9 cellular contexts compared by ENCODE assay signal in the genomic region with DNA sequence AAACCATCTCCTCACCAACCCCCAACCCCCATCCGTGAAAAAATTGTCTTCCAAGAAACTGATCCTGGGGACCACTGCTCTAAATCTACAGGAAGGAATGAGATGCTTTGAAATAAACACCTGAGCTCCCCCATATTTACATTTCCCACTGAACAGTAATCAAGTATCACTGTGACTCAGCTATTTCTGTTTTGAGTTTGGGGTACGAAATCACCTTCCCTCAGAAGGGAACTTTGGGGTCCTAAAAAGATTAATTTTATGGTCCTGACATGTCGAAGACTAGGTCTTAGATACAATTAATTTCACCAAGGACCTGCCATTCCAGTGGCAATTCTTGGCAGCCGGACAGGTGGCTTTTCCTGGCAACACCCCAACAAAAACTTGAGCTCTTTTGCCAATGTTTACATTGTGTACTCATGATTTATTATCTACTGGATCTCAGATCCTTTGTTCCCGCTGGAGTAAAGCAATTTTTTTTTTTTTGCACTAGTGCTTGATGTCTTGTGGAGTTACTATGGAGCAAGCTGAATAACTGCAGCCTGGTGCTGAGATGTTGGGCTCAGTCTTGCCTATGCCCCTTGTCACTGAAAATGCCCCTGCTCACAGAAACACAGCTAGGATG. TPM values are rescaled to one million over a fixed set of nuclear protein-coding genes. Genes with fewer than 3 reads are reported as not detected.
DNase-seq lines count a peak whose midpoint lies in the region; ATAC-seq, FAIRE-seq and TF ChIP-seq lines count a peak whose summit lies in the region.
"Had no signal": no experiment of that assay in that cellular context is flagged by ENCODE, and none has a peak within 500 bp of the region (broad histone marks: within the 10 kb centered on the region; RNA-seq: fewer than 3 reads in every experiment).

No MANE protein-coding gene starts in this region.

- H3K9me3 Mint-ChIP-seq in activated CD8-positive, alpha-beta T cell treated with anti-CD3 and anti-CD28 coated beads, Interleukin-2, amount 10 ng/mL, durations not matched to agents 7 days and 5 days (ENCODE audit: insufficient read depth): peaks cover 3% of the 10 kb centered on the region
- H3K9me3 Mint-ChIP-seq: T-helper 1 cell treated with Interleukin-12 subunit alpha and Interleukin-12 subunit beta and Interleukin-4 antibody, amounts not matched to agents 30 μg/mL and 1 μg/mL, for 36 hours had no signal

- H4K20me1 ChIP-seq in HepG2 (ENCODE audit: insufficient read depth, low read length) (no peaks in the 10 kb centered on the region), MM.1S (ENCODE audit: insufficient read depth, low read length) (no peaks in the 10 kb centered on the region)

- H3K4me2 ChIP-seq in HepG2 (ENCODE audit: low read depth, low read length): no peak overlapping the region
- no peak overlapping the region for H3K4me2 ChIP-seq in MM.1S (ENCODE audit: low read depth, low read length)

- H3K4me1 ChIP-seq in HepG2 (ENCODE audit: insufficient read depth, low read length): 0 out of 2 replicates have a peak, but pooled peaks cover 6% of the 10 kb centered on the region
- H3K4me1 ChIP-seq in MM.1S (ENCODE audit: low read length): no peaks in the 10 kb centered on the region

- H3K4me1 Mint-ChIP-seq in activated CD8-positive, alpha-beta T cell treated with anti-CD3 and anti-CD28 coated beads, Interleukin-2, amount 10 ng/mL, durations not matched to agents 7 days and 5 days (ENCODE audit: low read depth): peaks cover 60% of the 10 kb centered on the region

- H3K4me3 ChIP-seq in HepG2 (replicated peaks in 1 of 3; ENCODE audit: insufficient read depth in 1 of 3, low read depth in 2 of 3, low read length in 3 of 3) (no peak overlapping the region), MM.1S (ENCODE audit: low read length) (no peak overlapping the region)

- CTCF ChIA-PET in activated CD8-positive, alpha-beta T cell treated with anti-CD3 and anti-CD28 coated beads, Interleukin-2, amount 10 ng/mL, durations not matched to agents 7 days and 5 days (lab: Charles Lee): interaction anchor here (0.8 to 1.5 kb wide), 5 partner anchors 10 to 276 kb away, joined by 3 to 4 read pairs (median 3); no protein-coding TSS in a partner anchor
- CTCF ChIA-PET in HepG2 (lab: Yijun Ruan, JAX; ENCODE audit: low intra/inter-chr PET ratio, low total read pairs): no interaction called here

- no peaks in the 10 kb centered on the region for H3F3A ChIP-seq in MM.1S (ENCODE audit: insufficient read depth, low read length)

- H3K9ac ChIP-seq in HepG2 (ENCODE audit: insufficient read depth, low read depth, low read length): no peak overlapping the region
- no peak overlapping the region for H3K9ac ChIP-seq in MM.1S (ENCODE audit: low read length)

- TF ChIP-seq EP300 in HepG2 (IDR thresholded peaks at IDR 0.05; ENCODE audit: low read depth in 2 of 2, low read length in 2 of 2) (no peak), HepG2 (CRISPR knock-in tag; IDR thresholded peaks at IDR 0.05; ENCODE audit: borderline replicate concordance) (no peak)

- H3K4me3 Mint-ChIP-seq in activated CD8-positive, alpha-beta T cell treated with anti-CD3 and anti-CD28 coated beads, Interleukin-2, amount 10 ng/mL, durations not matched to agents 7 days and 5 days: no peak overlapping the region
- H3K4me3 Mint-ChIP-seq: T-helper 1 cell treated with Interleukin-12 subunit alpha and Interleukin-12 subunit beta and Interleukin-4 antibody, amounts not matched to agents 30 μg/mL and 1 μg/mL, for 36 hours had no signal

- no peak for FAIRE-seq in HepG2 (lab: Jason Lieb, UNC)

- H2AFZ ChIP-seq in HepG2 (ENCODE audit: low read length): no peak overlapping the region
- no peak overlapping the region for H2AFZ ChIP-seq in MM.1S (ENCODE audit: low read length)

- BruUV-seq in HepG2 (replicated peaks; lab: Mats Ljungman, UMichigan): no TSS peak

- peaks cover 73% of the 10 kb centered on the region for H3K36me3 Mint-ChIP-seq in activated CD8-positive, alpha-beta T cell treated with anti-CD3 and anti-CD28 coated beads, Interleukin-2, amount 10 ng/mL, durations not matched to agents 7 days and 5 days (ENCODE audit: low read depth)

- H3K27me3 Mint-ChIP-seq in activated CD8-positive, alpha-beta T cell treated with anti-CD3 and anti-CD28 coated beads, Interleukin-2, amount 10 ng/mL, durations not matched to agents 7 days and 5 days (ENCODE audit: low read depth): no peaks in the 10 kb centered on the region

- H3K27ac ChIP-seq in C4-2B (peak overlapping the region; percentile 93), HepG2 (ENCODE audit: extremely low read length, insufficient read depth, low read length) (no peak overlapping the region), MM.1S (ENCODE audit: low read length) (no peak overlapping the region)

- no peak for ATAC-seq in activated CD8-positive, alpha-beta T cell treated with anti-CD3 and anti-CD28 coated beads, Interleukin-2, amount 10 ng/mL, durations not matched to agents 7 days and 5 days
- no peak for ATAC-seq in HepG2

- no peaks in the 10 kb centered on the region for H3K9me2 ChIP-seq in MM.1S (replicated peaks; ENCODE audit: insufficient read depth, low read length)

- no peaks in the 10 kb centered on the region for H3K79me2 ChIP-seq in HepG2 (ENCODE audit: insufficient read depth, low read length)
- H3K79me2 ChIP-seq in MM.1S (ENCODE audit: low read length): no peaks in the 10 kb centered on the region

- in situ Hi-C loops in HepG2 (cut with HindIII; ENCODE audit: extremely low pct_ligation_motif_present, low pct_unique_long_range_greater_than_20kb): no loop called here

- TF ChIP-seq RAD21 in HepG2 (CRISPR knock-in tag; IDR thresholded peaks at IDR 0.05): no peak

- peak overlapping the region; percentile 67 for H3K27ac Mint-ChIP-seq in activated CD8-positive, alpha-beta T cell treated with anti-CD3 and anti-CD28 coated beads, Interleukin-2, amount 10 ng/mL, durations not matched to agents 7 days and 5 days
- H3K27ac Mint-ChIP-seq: T-helper 1 cell treated with Interleukin-12 subunit alpha and Interleukin-12 subunit beta and Interleukin-4 antibody, amounts not matched to agents 30 μg/mL and 1 μg/mL, for 36 hours had no signal

- H3K36me3 ChIP-seq in HepG2 (replicated peaks in 1 of 2; ENCODE audit: control insufficient read depth in 1 of 2, insufficient read depth in 2 of 2, low read length in 2 of 2) (no peaks in the 10 kb centered on the region), MM.1S (replicated peaks; ENCODE audit: insufficient read depth, low read length) (no peaks in the 10 kb centered on the region)

- no peak for TF ChIP-seq POLR2A in HepG2 (IDR thresholded peaks at IDR 0.05; ENCODE audit: insufficient read depth in 1 of 2, low read depth in 2 of 2, low read length in 2 of 2)

- DNase-seq in LoVo (ENCODE audit: low spot score): peak; percentile 85
- no peak for DNase-seq in activated CD8-positive, alpha-beta T cell treated with anti-CD3 and anti-CD28 coated beads, Interleukin-2, amount 10 ng/mL, durations not matched to agents 7 days and 5 days
- peak; percentile 7 for DNase-seq in HepG2 (ENCODE audit: low spot score)
- no peak for DNase-seq in NCI-H82 (lab: John Stamatoyannopoulos, UW)
- no peak for DNase-seq in stimulated activated naive CD4-positive, alpha-beta T cell treated with Interleukin-2 at 50 U/mL for 16 hours (lab: John Stamatoyannopoulos, UW)
- DNase-seq in MM.1S: no peak
- DNase-seq in NOMO-1 treated with DMSO at 0.1 percent for 48 hours (lab: John Stamatoyannopoulos, UW; ENCODE audit: unreplicated experiment): no peak

- intact Hi-C loops in HepG2 (cut with micrococcal nuclease; ENCODE audit: unreplicated experiment): no loop called here

- POLR2A ChIA-PET in activated CD8-positive, alpha-beta T cell treated with anti-CD3 and anti-CD28 coated beads, Interleukin-2, amount 10 ng/mL, durations not matched to agents 7 days and 5 days (lab: Charles Lee): interaction anchor here (1.1 to 1.4 kb wide), 3 partner anchors 11 to 86 kb away, joined by 3 to 4 read pairs (median 4); partner anchors contain the start of gene SLFN5
- POLR2A ChIA-PET in HepG2 (lab: Yijun Ruan, JAX): no interaction called here

- H3K27me3 ChIP-seq in HepG2 (ENCODE audit: control insufficient read depth in 1 of 2, insufficient read depth in 2 of 2, low read length in 2 of 2) (no peaks in the 10 kb centered on the region), MM.1S (replicated peaks; ENCODE audit: insufficient read depth, low read length) (no peaks in the 10 kb centered on the region)

- 5% methylated on average over 5 of the region's 5 CpGs for WGBS in HepG2 (ENCODE audit: low lambda C conversion rate)

- H3K9me3 ChIP-seq in HepG2 (ENCODE audit: low read length): no peaks in the 10 kb centered on the region
- no peaks in the 10 kb centered on the region for H3K9me3 ChIP-seq in MM.1S (replicated peaks; ENCODE audit: insufficient read depth, low read length)

- no peak for TF ChIP-seq CTCF in C4-2B (conservative IDR thresholded peaks at IDR 0.05)
- no peak for TF ChIP-seq CTCF in HepG2 (CRISPR knock-in tag; IDR thresholded peaks at IDR 0.05)
- TF ChIP-seq CTCF in MM.1S (IDR thresholded peaks at IDR 0.05; ENCODE audit: low read length): no peak

TF ChIP-seq in HepG2, 621 proteins besides CTCF, POLR2A, EP300 and RAD21 (continues in another document):
- no peak for TF ChIP-seq ZNF879 (CRISPR knock-in tag; IDR thresholded peaks at IDR 0.05)

RNA-seq across cellular contexts. Expression of gene SLFN5, which starts 14.3 kb away (rescaled TPM):
- 100 to 1,000 TPM; 209 to 212 TPM for total RNA-seq in activated CD8-positive, alpha-beta T cell treated with anti-CD3 and anti-CD28 coated beads, Interleukin-2, amount 10 ng/mL, durations not matched to agents 7 days and 5 days
- total RNA-seq in HepG2 (2016; rRNA removed; fragmentation: Illumina TruSeq; extraction: Trizol): 0.35 and 0.70 TPM in 2 replicates
- total RNA-seq in HepG2 (2016; cell fraction: cytosol; rRNA removed; fragmentation: Illumina TruSeq; extraction: Trizol; ENCODE audit: low read depth): 0.18 TPM in 1 of 2 replicates, not detected in the other
- 0.52 and 0.58 TPM in 2 replicates for total RNA-seq in HepG2 (2016; cell fraction: insoluble cytoplasmic fraction; rRNA removed; fragmentation: Illumina TruSeq; extraction: Trizol)
- 0.03 and 0.12 TPM in 2 replicates for total RNA-seq in HepG2 (2016; cell fraction: membrane; rRNA removed; fragmentation: Illumina TruSeq; extraction: Trizol)
- total RNA-seq in HepG2 (2016; cell fraction: nucleus; rRNA removed; fragmentation: Illumina TruSeq; extraction: Trizol): 0.41 and 0.75 TPM in 2 replicates
- 0.22 and 0.25 TPM in 2 replicates for polyA plus RNA-seq in HepG2 (2011; rRNA removed)
- polyA plus RNA-seq in HepG2 (2011; cell fraction: cytosol; rRNA removed): 0.05 and 0.17 TPM in 2 replicates
- 0.03 and 0.12 TPM in 2 replicates for polyA plus RNA-seq in HepG2 (2011; cell fraction: nucleus; rRNA removed)
- polyA plus RNA-seq in HepG2 (2012): 0.21 and 0.28 TPM in 2 replicates
- 0.02 TPM in 1 of 2 replicates, not detected in the other for polyA plus RNA-seq in HepG2 (2016; cell fraction: cytosol; fragmentation: Illumina TruSeq; extraction: Trizol; ENCODE audit: low read depth)
- 0.46 TPM in 2 replicates for polyA plus RNA-seq in HepG2 (2016; cell fraction: insoluble cytoplasmic fraction; fragmentation: Illumina TruSeq; extraction: Trizol; ENCODE audit: low read depth)
- polyA plus RNA-seq in HepG2 (2016; cell fraction: membrane; fragmentation: Illumina TruSeq; extraction: Trizol; ENCODE audit: low read depth): 0.02 and 0.07 TPM in 2 replicates
- polyA plus RNA-seq in HepG2 (2016; cell fraction: nucleus; fragmentation: Illumina TruSeq; extraction: Trizol; ENCODE audit: insufficient read depth, low read depth): 0.07 and 0.12 TPM in 2 replicates
- 1.0 and 15.5 TPM in 2 replicates for polyA minus RNA-seq in HepG2 (2011; rRNA and poly(A)+ RNA removed; ENCODE audit: low replicate concordance)
- polyA minus RNA-seq in HepG2 (2011; cell fraction: cytosol; rRNA and poly(A)+ RNA removed): 0.26 and 0.99 TPM in 2 replicates
- polyA minus RNA-seq in HepG2 (2011; cell fraction: nucleus; rRNA and poly(A)+ RNA removed): 0.39 and 0.50 TPM in 2 replicates

Comparison
In these comparisons a context has a peak if more than half of its experiments do, and no peak if none do; other contexts are left out.
1. DNase-seq: peak in LoVo (single experiment) and HepG2 (single experiment); none in activated CD8-positive, alpha-beta T cell treated with anti-CD3 and anti-CD28 coated beads, Interleukin-2, amount 10 ng/mL, durations not matched to agents 7 days and 5 days (single experiment), NCI-H82 (single experiment), stimulated activated naive CD4-positive, alpha-beta T cell treated with Interleukin-2 at 50 U/mL for 16 hours (single experiment), MM.1S (single experiment) and NOMO-1 treated with DMSO at 0.1 percent for 48 hours (single experiment).
2. RNA of gene SLFN5, which starts 14.3 kb away (total RNA-seq): 209 to 212 TPM in activated CD8-positive, alpha-beta T cell treated with anti-CD3 and anti-CD28 coated beads, Interleukin-2, amount 10 ng/mL, durations not matched to agents 7 days and 5 days; 0.03 to 0.75 TPM in HepG2; every median in the first group is over 100 times any median in the second.